In genomic region chr2:235494716-235495372, GRCh38 we compare ENCODE assay signal across 9 cellular contexts. TPM values are rescaled to one million over a fixed set of nuclear protein-coding genes. Genes with fewer than 3 reads are reported as not detected.
DNase-seq lines count a peak whose midpoint lies in the region; ATAC-seq, FAIRE-seq and TF ChIP-seq lines count a peak whose summit lies in the region.
"Had no signal": no experiment of that assay in that cellular context is flagged by ENCODE, and none has a peak within 500 bp of the region (broad histone marks: within the 10 kb centered on the region; RNA-seq: fewer than 3 reads in every experiment).

No MANE protein-coding gene starts in this region.

- peaks cover 22 to 34% of the 10 kb centered on the region in 2 experiments for H4K20me1 ChIP-seq in H1 (replicated peaks in 1 of 2; ENCODE audit: control insufficient read depth in 1 of 2, insufficient read depth in 2 of 2, low read length in 2 of 2)

- no peak overlapping the region for H3K23ac ChIP-seq in H1 (ENCODE audit: insufficient read length)
- peak overlapping the region in 1 of 2 experiments; percentile 96 for H3K23ac ChIP-seq in mesenchymal stem cell (ENCODE audit: low read length in 2 of 2)

- H2AK5ac ChIP-seq in H1 (ENCODE audit: low read depth, low read length), result no peak overlapping the region
- no peak overlapping the region for H2AK5ac ChIP-seq in mesenchymal stem cell (ENCODE audit: low read length, severe bottlenecking)

- H3K4me3 ChIP-seq in Panc1 (ENCODE audit: low read depth in 2 of 2, low read length in 2 of 2) (peak overlapping the region; percentile 68 to 78), H1 (ENCODE audit: extremely low read depth in 1 of 4, insufficient read depth in 2 of 4, low read depth in 3 of 4, low read length in 4 of 4) (peak overlapping the region; percentile 52 to 78 (median 67)), mesenchymal stem cell (ENCODE audit: insufficient read depth in 1 of 2, low read depth in 1 of 2, low read length in 2 of 2) (peak overlapping the region; percentile 74 to 83), tibial nerve (peak overlapping the region; percentile 36 to 81 (median 70))

- POLR2A ChIA-PET in Panc1 (lab: Charles Lee) (no interaction called here), H1 (lab: Charles Lee; ENCODE audit: partially characterized antibody) (interaction anchor here (1.2 kb wide), 1 partner anchor 77 kb away, joined by 3 read pairs; no protein-coding TSS in a partner anchor)

- no peak overlapping the region for H3K4ac ChIP-seq in H1 (replicated peaks; ENCODE audit: insufficient read length, low read depth, low read length)
- H3K4ac ChIP-seq in mesenchymal stem cell (ENCODE audit: low read depth in 1 of 2, low read length in 2 of 2), result peak overlapping the region; percentile 78 to 84

- in situ Hi-C loops in Panc1 (cut with HindIII; ENCODE audit: low pct_unique_long_range_greater_than_20kb, low sequenced_read_pairs), result no loop called here

- BruUV-seq in Panc1 (replicated peaks; lab: Mats Ljungman, UMichigan), result no TSS peak

- H3K4me2 ChIP-seq in H1 (ENCODE audit: insufficient read depth in 1 of 2, low read depth in 2 of 2, low read length in 2 of 2) (peak overlapping the region; percentile 91 to 99), mesenchymal stem cell (ENCODE audit: low read length, poor library complexity, severe bottlenecking) (peak overlapping the region; percentile 99)

- no peak overlapping the region for H3K56ac ChIP-seq in H1 (replicated peaks; ENCODE audit: insufficient read length, low read depth, low read length)

- peak overlapping the region; percentile 60 for H3K18ac ChIP-seq in H1 (ENCODE audit: extremely low read depth, low read length)
- peak overlapping the region; percentile 78 to 97 for H3K18ac ChIP-seq in mesenchymal stem cell (ENCODE audit: low read depth in 1 of 2, low read length in 2 of 2)

- H2BK120ac ChIP-seq in H1 (replicated peaks; ENCODE audit: low read depth, low read length) (no peak overlapping the region), mesenchymal stem cell (ENCODE audit: low read depth, low read length) (no peak overlapping the region)

- peak overlapping the region; percentile 8 for H3K14ac ChIP-seq in H1 (ENCODE audit: insufficient read length)
- peak overlapping the region in 1 of 2 experiments; percentile 91 for H3K14ac ChIP-seq in mesenchymal stem cell (ENCODE audit: low read length in 2 of 2)

- TF ChIP-seq POLR2A in H1 (IDR thresholded peaks at IDR 0.05; ENCODE audit: control extremely low read depth in 1 of 2, low read depth in 2 of 2, low read length in 2 of 2) (no peak), tibial nerve (IDR thresholded peaks at IDR 0.05) (no peak)

- peaks cover 16% of the 10 kb centered on the region; the same call in 1 of the 2 replicates for H3K23me2 ChIP-seq in H1 (ENCODE audit: low read depth, low read length)

- ATAC-seq in Panc1 (peak; percentile 40), HG02798 (IDR thresholded peaks at IDR 0.05; ENCODE audit: poor library complexity, unreplicated experiment) (no peak), HG03565 (IDR thresholded peaks at IDR 0.05; ENCODE audit: unreplicated experiment) (no peak)

- H2BK12ac ChIP-seq in H1 (ENCODE audit: low read depth, low read length) (no peak overlapping the region), mesenchymal stem cell (ENCODE audit: low read length in 2 of 2) (peak overlapping the region; percentile 35 to 57)

- H2AFZ ChIP-seq in H1 (ENCODE audit: low read length) (no peak overlapping the region), mesenchymal stem cell (ENCODE audit: low read depth, low read length) (peak overlapping the region; percentile 78)

- H3K36me3 ChIP-seq in Panc1 (ENCODE audit: control insufficient read depth, insufficient read depth, low read length) (no peaks in the 10 kb centered on the region; the same call in 1 of the 2 replicates), H1 (ENCODE audit: control insufficient read depth in 2 of 4, insufficient read depth in 4 of 4, low read length in 3 of 4) (no peaks in the 10 kb centered on the region), mesenchymal stem cell (ENCODE audit: control insufficient read depth in 1 of 2, insufficient read depth in 2 of 2, low read depth in 1 of 2, low read length in 2 of 2) (peaks cover 0 to 4% of the 10 kb centered on the region in 2 experiments), tibial nerve (no peaks in the 10 kb centered on the region)

- H3K27me3 ChIP-seq in Panc1 (ENCODE audit: control insufficient read depth, insufficient read depth, low read length) (no peaks in the 10 kb centered on the region), H1 (replicated peaks in 1 of 4; ENCODE audit: control insufficient read depth in 3 of 4, extremely low read depth in 1 of 4, insufficient read depth in 3 of 4, low read length in 3 of 4) (peaks cover 0 to 11% (median 7%) of the 10 kb centered on the region in 4 experiments; a peak in 5 of 7 replicates), mesenchymal stem cell (ENCODE audit: control insufficient read depth in 1 of 2, insufficient read depth in 1 of 2, low read length in 2 of 2) (no peaks in the 10 kb centered on the region), tibial nerve (no peaks in the 10 kb centered on the region)

- CTCF ChIA-PET in Panc1 (lab: Charles Lee), result no interaction called here
- CTCF ChIA-PET in H1 (lab: Charles Lee; ENCODE audit: partially characterized antibody), result interaction anchor here (0.5 kb wide), 1 partner anchor 177 kb away, joined by 3 read pairs; no protein-coding TSS in a partner anchor

- H3K9me3 ChIP-seq in Panc1 (ENCODE audit: control insufficient read depth, insufficient read depth, low read depth, low read length), result no peaks in the 10 kb centered on the region
- H3K9me3 ChIP-seq in H1 (ENCODE audit: insufficient read depth in 2 of 2, low read depth in 1 of 2, low read length in 1 of 2), result no peaks in the 10 kb centered on the region
- no peaks in the 10 kb centered on the region for H3K9me3 ChIP-seq in mesenchymal stem cell (ENCODE audit: control insufficient read depth, low read length)
- peaks cover 0 to 20% (median 0%) of the 10 kb centered on the region in 4 donors for H3K9me3 ChIP-seq in tibial nerve

- no peak for TF ChIP-seq EP300 in H1 (IDR thresholded peaks at IDR 0.05; ENCODE audit: borderline replicate concordance in 1 of 2, low read depth in 2 of 2, low read length in 2 of 2)
- TF ChIP-seq EP300 in tibial nerve (IDR thresholded peaks at IDR 0.05), result no peak

- H2BK5ac ChIP-seq in H1 (ENCODE audit: low read depth, low read length), result no peak overlapping the region
- H2BK5ac ChIP-seq in mesenchymal stem cell (ENCODE audit: low read depth, low read length, poor library complexity, severe bottlenecking), result no peak overlapping the region

- DNase-seq in NCI-H1694 treated with DMSO at 0.1 percent for 48 hours (lab: John Stamatoyannopoulos, UW) (peak; percentile 10), NCI-H1694 (lab: John Stamatoyannopoulos, UW) (no peak), Panc1 (ENCODE audit: low read depth, low spot score) (no peak), H1 (ENCODE audit: low read depth in 1 of 2, low spot score in 2 of 2) (peak in 1 of 2 experiments; percentile 67), mesenchymal stem cell (peak; percentile 62), tibial nerve (ENCODE audit: low spot score in 2 of 2) (peak in 1 of 2 donors; percentile 30)
- DNase-seq: DND-41 had no signal

- no peak; the same call in 1 of the 2 replicates for TF ChIP-seq CTCF in Panc1 (IDR thresholded peaks at IDR 0.05)
- TF ChIP-seq CTCF in H1 (IDR thresholded peaks at IDR 0.05; ENCODE audit: control extremely low read depth in 1 of 3, insufficient read depth in 1 of 3, low read depth in 1 of 3, low read length in 3 of 3), result peak in 2 of 3 experiments; percentile 6 to 23; a peak in 2 of 4 replicates
- no peak for TF ChIP-seq CTCF in tibial nerve (IDR thresholded peaks at IDR 0.05)

- H2BK15ac ChIP-seq in H1 (ENCODE audit: low read length) (no peak overlapping the region), mesenchymal stem cell (ENCODE audit: low read depth, poor library complexity, severe bottlenecking) (peak overlapping the region; percentile 58)

- peak overlapping the region; percentile 49 for H3K27ac ChIP-seq in Panc1 (ENCODE audit: low read length)
- no peak overlapping the region for H3K27ac ChIP-seq in H1 (ENCODE audit: low read depth, low read length)
- no peak overlapping the region for H3K27ac ChIP-seq in mesenchymal stem cell (ENCODE audit: low read length, poor library complexity, severe bottlenecking)
- H3K27ac ChIP-seq in tibial nerve, result peak overlapping the region; percentile 37 to 88 (median 68)

- peaks cover 5 to 50% of the 10 kb centered on the region in 2 experiments; a peak in 3 of 4 replicates for H3K79me2 ChIP-seq in H1 (ENCODE audit: control insufficient read depth in 1 of 2, insufficient read depth in 2 of 2, low read length in 2 of 2)

- H3K4me1 ChIP-seq in Panc1 (ENCODE audit: control insufficient read depth, insufficient read depth, low read length) (peaks cover 33% of the 10 kb centered on the region), H1 (replicated peaks in 1 of 4; ENCODE audit: control insufficient read depth in 3 of 4, insufficient read depth in 4 of 4, low read length in 3 of 4) (peaks cover 4 to 31% (median 17%) of the 10 kb centered on the region in 4 experiments), mesenchymal stem cell (ENCODE audit: control insufficient read depth, insufficient read depth, low read depth, low read length) (peaks cover 30% of the 10 kb centered on the region), tibial nerve (peaks cover 0 to 45% (median 13%) of the 10 kb centered on the region in 4 donors)

- H3K79me1 ChIP-seq in H1 (ENCODE audit: low read depth, low read length), result peaks cover 23% of the 10 kb centered on the region
- H3K79me1 ChIP-seq in mesenchymal stem cell (replicated peaks; ENCODE audit: low read length, poor library complexity, severe bottlenecking), result peaks cover 19% of the 10 kb centered on the region

- no peak for FAIRE-seq in H1 (lab: Jason Lieb, UNC)

- intact Hi-C loops in Panc1 (cut with micrococcal nuclease; ENCODE audit: unreplicated experiment), result loop anchor here (5.0 kb wide), 1 partner anchor 358 kb away; no protein-coding TSS in a partner anchor

- 0 out of 4 replicates have a peak, but pooled peaks have one; percentile 1 to 2 for TF ChIP-seq RAD21 in H1 (IDR thresholded peaks at IDR 0.05 in 1 of 2, conservative IDR thresholded peaks at IDR 0.05 in 1 of 2; ENCODE audit: low read depth in 2 of 2, low read length in 2 of 2)

- H3K9ac ChIP-seq in H1 (replicated peaks in 1 of 4; ENCODE audit: extremely low read depth in 1 of 4, low read depth in 3 of 4, low read length in 3 of 4), result peak overlapping the region in 3 of 4 experiments; percentile 15 to 92 (median 75); a peak in 4 of 7 replicates
- peak overlapping the region; percentile 79 for H3K9ac ChIP-seq in mesenchymal stem cell (ENCODE audit: low read length)

- H4K91ac ChIP-seq in H1 (replicated peaks; ENCODE audit: insufficient read length, low read length) (no peak overlapping the region), mesenchymal stem cell (ENCODE audit: low read length) (peak overlapping the region; percentile 82)

- no peak overlapping the region for H4K5ac ChIP-seq in H1 (ENCODE audit: insufficient read length, low read depth, low read length)

- WGBS in H1 (ENCODE audit: extremely low coverage in 1 of 2, insufficient coverage in 1 of 2, insufficient read length in 1 of 2, insufficient replicate concordance in 2 of 2, low coverage in 1 of 2, low lambda C conversion rate in 2 of 2, missing lambda C conversion rate in 1 of 2), 2 experiments, result 1% methylated on average over 63 of the region's 72 CpGs; no CpG with 5 or more reads in 1 of the 2 experiments
- 1% methylated on average over 65 of the region's 72 CpGs for WGBS in mesenchymal stem cell
- 0% methylated on average over 6 to 52 of the region's 72 CpGs for WGBS in tibial nerve, 2 donors

- H4K8ac ChIP-seq in H1 (ENCODE audit: extremely low read depth, insufficient read depth, low read length) (peak overlapping the region; percentile 51; the same call in 1 of the 2 replicates), mesenchymal stem cell (ENCODE audit: low read length) (peak overlapping the region; percentile 38)

- no peak overlapping the region for H2BK20ac ChIP-seq in H1 (ENCODE audit: low read length)

RNA-seq across cellular contexts. Expression of gene AGAP1, which starts 1.0 kb away (rescaled TPM):
- total RNA-seq in Panc1 (2021; ENCODE audit: unreplicated experiment), result 38.9 TPM
- 31.6 TPM for polyA plus RNA-seq in Panc1 (2012; ENCODE audit: insufficient read length)
- 39.4 and 40.5 TPM in 2 replicates for total RNA-seq in H1 (2021; fragmentation: NEBNext Ultra II Directional; extraction: Animal tissue kit (Norgen Biotek cat#: 25700))
- polyA plus RNA-seq in H1 (2011; rRNA removed), result 18.1 and 19.4 TPM in 2 replicates
- polyA plus RNA-seq in H1 (2011; cell fraction: cytosol; rRNA removed), result 16.7 TPM
- 35.0 TPM for polyA plus RNA-seq in H1 (2011; cell fraction: nucleus; rRNA removed)
- 14.0 to 20.9 TPM (median 18.1 TPM) in 4 replicates for polyA plus RNA-seq in H1 (2012, experiment 1 of 2)
- 7.8 TPM for polyA plus RNA-seq in H1 (2012, experiment 2 of 2)
- 15.0 TPM for polyA plus RNA-seq in H1 (2013, experiment 1 of 2)
- polyA plus RNA-seq in H1 (2013, experiment 2 of 2), result 14.7 TPM
- 84.6 and 95.9 TPM in 2 replicates for polyA minus RNA-seq in H1 (2011; rRNA and poly(A)+ RNA removed)
- polyA minus RNA-seq in H1 (2011; cell fraction: cytosol; rRNA and poly(A)+ RNA removed), result 24.8 TPM
- 90.8 TPM for polyA minus RNA-seq in H1 (2011; cell fraction: nucleus; rRNA and poly(A)+ RNA removed)
- 19.4 TPM for polyA plus RNA-seq in mesenchymal stem cell (2013, experiment 1 of 2)
- polyA plus RNA-seq in mesenchymal stem cell (2013, experiment 2 of 2), result 19.3 TPM
- total RNA-seq in tibial nerve, result 10 to 100 TPM; 33.7 to 39.9 (median 35.6) TPM

Comparison
In these comparisons a context has a peak if more than half of its experiments do, and no peak if none do; other contexts are left out.
1. DNase-seq: peak in NCI-H1694 treated with DMSO at 0.1 percent for 48 hours (single experiment) and mesenchymal stem cell (single experiment); none in NCI-H1694 (single experiment) and Panc1 (single experiment).
2. H3K27ac ChIP-seq: peak in Panc1 (single experiment) and tibial nerve (4 of 4); none in H1 (single experiment) and mesenchymal stem cell (single experiment).
3. CTCF ChIP-seq: peak in H1 (2 of 3); none in Panc1 (single experiment) and tibial nerve (0 of 5).
4. Peak in every context shown above with its lines, with median percentiles within 50 percentile points of each other: H3K4me3 ChIP-seq.